ENCODE assay signal across 8 cellular contexts in the genomic region with DNA sequence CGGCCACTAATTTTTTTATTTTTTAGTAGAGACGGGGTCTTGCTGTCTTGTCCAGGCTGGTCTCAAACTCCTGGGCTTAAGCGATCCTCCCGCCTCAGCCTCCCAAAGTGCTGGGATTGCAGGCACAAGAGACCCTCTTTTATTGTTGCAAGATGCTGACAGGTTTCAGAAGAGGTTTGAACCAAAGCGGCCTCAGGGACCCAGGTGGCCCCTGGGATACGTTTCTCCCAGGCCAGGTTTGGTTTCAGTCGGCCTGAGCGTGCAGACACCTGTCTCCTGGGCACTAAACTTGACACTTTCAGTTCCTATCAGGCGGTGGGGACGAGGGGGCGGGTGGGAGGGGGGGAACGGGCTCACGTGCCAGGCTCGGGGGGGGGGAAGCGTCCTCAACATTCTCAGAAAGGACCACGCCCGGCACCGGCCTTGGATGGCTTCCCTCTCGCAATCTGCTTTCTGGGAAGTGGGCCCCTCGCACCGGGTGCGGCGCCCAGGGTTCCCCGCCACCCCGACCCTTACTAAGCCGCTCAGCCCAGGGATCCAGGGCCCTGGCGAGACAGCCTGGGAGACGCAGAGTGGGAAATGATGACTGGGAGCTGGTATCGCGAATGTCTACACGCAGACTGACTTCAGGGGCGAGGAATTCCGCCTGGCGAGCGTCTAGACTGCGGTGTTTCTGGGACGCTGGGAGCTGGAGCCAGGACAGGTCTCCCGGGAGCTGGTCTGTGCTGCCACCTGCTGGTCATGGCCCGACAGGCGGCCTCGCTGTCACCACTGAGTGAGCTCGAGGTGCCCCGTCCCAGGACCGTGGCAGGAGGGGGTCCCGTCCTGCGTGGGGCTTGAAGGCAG.
DNase-seq lines count a peak whose midpoint lies in the region; ATAC-seq and TF ChIP-seq lines count a peak whose summit lies in the region.

No MANE protein-coding gene starts in this region.

- H3K4me2 ChIP-seq in SK-N-SH: peak overlapping the region; percentile 74; the same call in 1 of the 2 replicates
- peak overlapping the region; percentile 89 for H3K4me2 ChIP-seq in parathyroid adenoma (ENCODE audit: low read length)

- peaks cover 0 to 2% of the 10 kb centered on the region in 2 experiments; a peak in 1 of 4 replicates for H3K4me1 ChIP-seq in SK-N-SH (ENCODE audit: control insufficient read depth in 1 of 2, insufficient read depth in 2 of 2, low read depth in 1 of 2, low read length in 1 of 2)
- H3K4me1 ChIP-seq in parathyroid adenoma: peaks cover 4% of the 10 kb centered on the region
- peaks cover 0 to 30% (median 18%) of the 10 kb centered on the region in 4 donors for H3K4me1 ChIP-seq in tibial artery

- intact Hi-C loops in Right ventricle myocardium superior (cut with DNase I) (loop anchor here (2.0 kb wide), 1 partner anchor 136 kb away; no protein-coding TSS in a partner anchor), tibial artery (cut with DNase I; ENCODE audit: low total_unique reads) (loop anchor here (1.0 to 5.0 kb wide), 2 partner anchors 34 to 137 kb away; no protein-coding TSS in a partner anchor)

- peaks cover 42% of the 10 kb centered on the region for H3K4me1 Mint-ChIP-seq in activated naive CD8-positive, alpha-beta T cell (ENCODE audit: low read depth)

- DNase-seq in Ammon's horn (ENCODE audit: low spot score): peak; percentile 89
- no peak for DNase-seq in Jurkat, Clone E6-1 (ENCODE audit: low read depth, low spot score)
- peak; percentile 92 for DNase-seq in SK-N-SH
- peak; percentile 96 for DNase-seq in Right ventricle myocardium superior
- peak; percentile 90 to 96 for DNase-seq in tibial artery

- 27% methylated on average over 18 of the region's 46 CpGs for WGBS in SK-N-SH (ENCODE audit: low lambda C conversion rate)

- CTCF ChIA-PET in SK-N-SH (lab: Yijun Ruan, JAX): interaction anchor here (0.6 to 14.2 kb wide), 36 partner anchors 7 to 295 kb away, joined by 3 to 309 read pairs (median 4); a partner anchor contains a TSS

- H3K4me3 Mint-ChIP-seq in activated naive CD8-positive, alpha-beta T cell: peak overlapping the region; percentile 83

- H2AFZ ChIP-seq in SK-N-SH (ENCODE audit: low read depth): peak overlapping the region; percentile 87; the same call in 1 of the 2 replicates
- peak overlapping the region; percentile 96 for H2AFZ ChIP-seq in parathyroid adenoma

- H3K27me3 Mint-ChIP-seq in activated naive CD8-positive, alpha-beta T cell: no peaks in the 10 kb centered on the region

- H3K4me3 ChIP-seq in Jurkat, Clone E6-1 (ENCODE audit: low read length): peak overlapping the region; percentile 53
- H3K4me3 ChIP-seq in SK-N-SH (ENCODE audit: low read depth in 2 of 2, low read length in 1 of 2): peak overlapping the region; percentile 26 to 55; a peak in 2 of 4 replicates
- peak overlapping the region; percentile 37 for H3K4me3 ChIP-seq in parathyroid adenoma (ENCODE audit: low read depth, low read length)
- H3K4me3 ChIP-seq in tibial artery: peak overlapping the region; percentile 44 to 57

- H3K9ac ChIP-seq in SK-N-SH (peak overlapping the region; percentile 59; the same call in 1 of the 2 replicates), parathyroid adenoma (no peak overlapping the region)

- no peaks in the 10 kb centered on the region for H3K9me3 Mint-ChIP-seq in activated naive CD8-positive, alpha-beta T cell (ENCODE audit: low read depth)

- no peaks in the 10 kb centered on the region for H3K36me3 Mint-ChIP-seq in activated naive CD8-positive, alpha-beta T cell

- no peaks in the 10 kb centered on the region for H3K27me3 ChIP-seq in SK-N-SH (ENCODE audit: insufficient read depth)
- H3K27me3 ChIP-seq in parathyroid adenoma (ENCODE audit: control insufficient read depth, insufficient read depth, low read length): no peaks in the 10 kb centered on the region
- H3K27me3 ChIP-seq in tibial artery: peaks cover 0 to 15% of the 10 kb centered on the region in 2 donors

- peak overlapping the region; percentile 83 for H3K27ac Mint-ChIP-seq in activated naive CD8-positive, alpha-beta T cell

- H3K9me3 ChIP-seq in SK-N-SH (no peaks in the 10 kb centered on the region), parathyroid adenoma (ENCODE audit: control insufficient read depth, low read length) (no peaks in the 10 kb centered on the region), tibial artery (no peaks in the 10 kb centered on the region)

- no peaks in the 10 kb centered on the region for H3K36me3 ChIP-seq in SK-N-SH (replicated peaks in 1 of 2; ENCODE audit: control insufficient read depth in 1 of 2, insufficient read depth in 2 of 2, low read length in 1 of 2)
- no peaks in the 10 kb centered on the region for H3K36me3 ChIP-seq in parathyroid adenoma (ENCODE audit: control insufficient read depth, insufficient read depth, low read length)
- H3K36me3 ChIP-seq in tibial artery: no peaks in the 10 kb centered on the region

- ATAC-seq in GM18907 (IDR thresholded peaks at IDR 0.05; ENCODE audit: unreplicated experiment) (peak; percentile 41), Right ventricle myocardium superior (ENCODE audit: poor library complexity) (peak; percentile 90)

- H3K27ac ChIP-seq in SK-N-SH (ENCODE audit: low read depth in 2 of 2, low read length in 1 of 2) (peak overlapping the region; percentile 40 to 63; a peak in 3 of 4 replicates), parathyroid adenoma (peak overlapping the region; percentile 77), tibial artery (peak overlapping the region; percentile 87 to 94)

- no peaks in the 10 kb centered on the region for H4K20me1 ChIP-seq in SK-N-SH (ENCODE audit: insufficient read depth)

- TF ChIP-seq RAD21 in SK-N-SH (IDR thresholded peaks at IDR 0.05; ENCODE audit: low read length): peak; percentile 94

- TF ChIP-seq CTCF in SK-N-SH (IDR thresholded peaks at IDR 0.05) (peak; percentile 94), parathyroid adenoma (IDR thresholded peaks at IDR 0.05) (peak; percentile 99), tibial artery (IDR thresholded peaks at IDR 0.05) (peak; percentile 99)

- H3K79me2 ChIP-seq in SK-N-SH (ENCODE audit: insufficient read depth): no peaks in the 10 kb centered on the region
- H3K79me2 ChIP-seq in parathyroid adenoma: no peaks in the 10 kb centered on the region

- H3K9me2 ChIP-seq in SK-N-SH: no peaks in the 10 kb centered on the region

- peaks cover 9% of the 10 kb centered on the region for H3F3A ChIP-seq in SK-N-SH (replicated peaks; ENCODE audit: insufficient read depth)

- no peak for TF ChIP-seq EP300 in SK-N-SH (IDR thresholded peaks at IDR 0.05; ENCODE audit: borderline replicate concordance in 1 of 2, low read depth in 1 of 2, low read length in 1 of 2)

- POLR2A ChIA-PET in SK-N-SH (lab: Yijun Ruan, JAX): interaction anchor here (0.9 to 1.2 kb wide), 2 partner anchors 10 to 134 kb away, joined by 5 to 6 read pairs; a partner anchor contains a TSS

TF ChIP-seq in SK-N-SH, 30 proteins besides CTCF, POLR2A, EP300 and RAD21 (continues in another document):
- TF ChIP-seq, protein P1, sequence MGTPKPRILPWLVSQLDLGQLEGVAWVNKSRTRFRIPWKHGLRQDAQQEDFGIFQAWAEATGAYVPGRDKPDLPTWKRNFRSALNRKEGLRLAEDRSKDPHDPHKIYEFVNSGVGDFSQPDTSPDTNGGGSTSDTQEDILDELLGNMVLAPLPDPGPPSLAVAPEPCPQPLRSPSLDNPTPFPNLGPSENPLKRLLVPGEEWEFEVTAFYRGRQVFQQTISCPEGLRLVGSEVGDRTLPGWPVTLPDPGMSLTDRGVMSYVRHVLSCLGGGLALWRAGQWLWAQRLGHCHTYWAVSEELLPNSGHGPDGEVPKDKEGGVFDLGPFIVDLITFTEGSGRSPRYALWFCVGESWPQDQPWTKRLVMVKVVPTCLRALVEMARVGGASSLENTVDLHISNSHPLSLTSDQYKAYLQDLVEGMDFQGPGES (IDR thresholded peaks at IDR 0.05; ENCODE audit: low read depth, low read length): no peak
- no peak for TF ChIP-seq MEF2A (IDR thresholded peaks at IDR 0.05; ENCODE audit: borderline replicate concordance, low read depth)
- TF ChIP-seq NRF1 (IDR thresholded peaks at IDR 0.05; ENCODE audit: low read depth, low read length): 0 out of 2 replicates have a peak, but pooled peaks have one; percentile 8
- TF ChIP-seq FOXJ3 (CRISPR knock-in tag; IDR thresholded peaks at IDR 0.05): no peak
- TF ChIP-seq FOXM1 (IDR thresholded peaks at IDR 0.05; ENCODE audit: low read depth): no peak
- TF ChIP-seq, protein P2, sequence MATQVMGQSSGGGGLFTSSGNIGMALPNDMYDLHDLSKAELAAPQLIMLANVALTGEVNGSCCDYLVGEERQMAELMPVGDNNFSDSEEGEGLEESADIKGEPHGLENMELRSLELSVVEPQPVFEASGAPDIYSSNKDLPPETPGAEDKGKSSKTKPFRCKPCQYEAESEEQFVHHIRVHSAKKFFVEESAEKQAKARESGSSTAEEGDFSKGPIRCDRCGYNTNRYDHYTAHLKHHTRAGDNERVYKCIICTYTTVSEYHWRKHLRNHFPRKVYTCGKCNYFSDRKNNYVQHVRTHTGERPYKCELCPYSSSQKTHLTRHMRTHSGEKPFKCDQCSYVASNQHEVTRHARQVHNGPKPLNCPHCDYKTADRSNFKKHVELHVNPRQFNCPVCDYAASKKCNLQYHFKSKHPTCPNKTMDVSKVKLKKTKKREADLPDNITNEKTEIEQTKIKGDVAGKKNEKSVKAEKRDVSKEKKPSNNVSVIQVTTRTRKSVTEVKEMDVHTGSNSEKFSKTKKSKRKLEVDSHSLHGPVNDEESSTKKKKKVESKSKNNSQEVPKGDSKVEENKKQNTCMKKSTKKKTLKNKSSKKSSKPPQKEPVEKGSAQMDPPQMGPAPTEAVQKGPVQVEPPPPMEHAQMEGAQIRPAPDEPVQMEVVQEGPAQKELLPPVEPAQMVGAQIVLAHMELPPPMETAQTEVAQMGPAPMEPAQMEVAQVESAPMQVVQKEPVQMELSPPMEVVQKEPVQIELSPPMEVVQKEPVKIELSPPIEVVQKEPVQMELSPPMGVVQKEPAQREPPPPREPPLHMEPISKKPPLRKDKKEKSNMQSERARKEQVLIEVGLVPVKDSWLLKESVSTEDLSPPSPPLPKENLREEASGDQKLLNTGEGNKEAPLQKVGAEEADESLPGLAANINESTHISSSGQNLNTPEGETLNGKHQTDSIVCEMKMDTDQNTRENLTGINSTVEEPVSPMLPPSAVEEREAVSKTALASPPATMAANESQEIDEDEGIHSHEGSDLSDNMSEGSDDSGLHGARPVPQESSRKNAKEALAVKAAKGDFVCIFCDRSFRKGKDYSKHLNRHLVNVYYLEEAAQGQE (IDR thresholded peaks at IDR 0.05; ENCODE audit: low read depth, low read length): no peak
- TF ChIP-seq YY1 (IDR thresholded peaks at IDR 0.05; ENCODE audit: low read depth): no peak
- 0 out of 2 replicates have a peak, but pooled peaks have one; percentile 38 for TF ChIP-seq TEAD4 (IDR thresholded peaks at IDR 0.05; ENCODE audit: borderline replicate concordance, insufficient read depth)
- TF ChIP-seq RCOR1 (IDR thresholded peaks at IDR 0.05; ENCODE audit: low read length): 0 out of 2 replicates have a peak, but pooled peaks have one; percentile 23
- peak; percentile 47; the same call in 1 of the 2 replicates for TF ChIP-seq NFIC (IDR thresholded peaks at IDR 0.05; ENCODE audit: borderline replicate concordance)
- no peak for TF ChIP-seq RFX5 (IDR thresholded peaks at IDR 0.05; ENCODE audit: low read length)
